Comparison of ENCODE assay signal across 8 cellular contexts in genomic region chr6:111566222-111566717, GRCh38. TPM values are rescaled to one million over a fixed set of nuclear protein-coding genes. Genes with fewer than 3 reads are reported as not detected.
DNase-seq lines count a peak whose midpoint lies in the region; ATAC-seq and TF ChIP-seq lines count a peak whose summit lies in the region.

No MANE protein-coding gene starts in this region.

- no peak for DNase-seq in activated T-cell treated with anti-CD3 and anti-CD28 coated beads, Interleukin-2, amount 50 U/mL, for 24 hours
- DNase-seq in activated T-cell treated with anti-CD3 and anti-CD28 coated beads for 4 hours (no peak), NCI-H345 (lab: John Stamatoyannopoulos, UW) (peak; percentile 62), epithelial cell of prostate (ENCODE audit: low read depth, low spot score) (no peak), tibial artery (no peak), right lobe of liver (no peak), NCI-H2029 treated with DMSO at 0.1 percent for 48 hours (lab: John Stamatoyannopoulos, UW) (no peak)

- no peaks in the 10 kb centered on the region for H3K27me3 Mint-ChIP-seq in activated T-cell treated with anti-CD3 and anti-CD28 coated beads, Interleukin-2, amount 50 U/mL, for 24 hours

- no peak overlapping the region for H3K4me3 Mint-ChIP-seq in activated T-cell treated with anti-CD3 and anti-CD28 coated beads, Interleukin-2, amount 50 U/mL, for 24 hours

- peaks cover 15 to 41% (median 30%) of the 10 kb centered on the region in 3 donors for H3K36me3 ChIP-seq in tibial artery
- peaks cover 0 to 3% (median 0%) of the 10 kb centered on the region in 4 donors for H3K36me3 ChIP-seq in right lobe of liver

- H3K27me3 ChIP-seq in tibial artery (no peaks in the 10 kb centered on the region), right lobe of liver (no peaks in the 10 kb centered on the region)

- peaks cover 55% of the 10 kb centered on the region for H3K4me1 Mint-ChIP-seq in activated T-cell treated with anti-CD3 and anti-CD28 coated beads, Interleukin-2, amount 50 U/mL, for 24 hours (ENCODE audit: low read depth)

- no peak for TF ChIP-seq POLR2A in right lobe of liver (IDR thresholded peaks at IDR 0.05)

- WGBS in right lobe of liver (ENCODE audit: insufficient coverage, low coverage, low lambda C conversion rate, missing lambda C conversion rate): 85% methylated on average over 4 of the region's 8 CpGs

- no peak for TF ChIP-seq CTCF in tibial artery (IDR thresholded peaks at IDR 0.05)
- TF ChIP-seq CTCF in right lobe of liver (IDR thresholded peaks at IDR 0.05): no peak

- H3K36me3 Mint-ChIP-seq in activated T-cell treated with anti-CD3 and anti-CD28 coated beads, Interleukin-2, amount 50 U/mL, for 24 hours (ENCODE audit: low read depth): peaks cover 88% of the 10 kb centered on the region

- ATAC-seq in right lobe of liver: no peak
- no peak for ATAC-seq in GM21367 (IDR thresholded peaks at IDR 0.05; ENCODE audit: unreplicated experiment)

- H3K4me1 ChIP-seq in tibial artery (peaks cover 6 to 68% (median 38%) of the 10 kb centered on the region in 4 donors), right lobe of liver (no peaks in the 10 kb centered on the region)

- no peaks in the 10 kb centered on the region for H3K9me3 ChIP-seq in tibial artery
- H3K9me3 ChIP-seq in right lobe of liver: no peaks in the 10 kb centered on the region

- intact Hi-C loops in tibial artery (cut with DNase I; ENCODE audit: low total_unique reads): no loop called here
- intact Hi-C loops in right lobe of liver (cut with DNase I): no loop called here

- H3K4me3 ChIP-seq in tibial artery: no peak overlapping the region
- H3K4me3 ChIP-seq in right lobe of liver: no peak overlapping the region

- H3K27ac Mint-ChIP-seq in activated T-cell treated with anti-CD3 and anti-CD28 coated beads, Interleukin-2, amount 50 U/mL, for 24 hours: peak overlapping the region; percentile 51

- no peaks in the 10 kb centered on the region for H3K9me3 Mint-ChIP-seq in activated T-cell treated with anti-CD3 and anti-CD28 coated beads, Interleukin-2, amount 50 U/mL, for 24 hours

- peak overlapping the region; percentile 70 for H3K27ac ChIP-seq in epithelial cell of prostate
- peak overlapping the region; percentile 79 to 82 for H3K27ac ChIP-seq in tibial artery
- H3K27ac ChIP-seq in right lobe of liver: no peak overlapping the region

RNA-seq across cellular contexts. Expression of gene TRAF3IP2, which starts 39.4 kb away (rescaled TPM):
- 10 to 100 TPM in 2 of 6 experiments, 1 to 10 TPM in 4; 5.0 to 21.9 (median 8.6) TPM for total RNA-seq in right lobe of liver

Comparison
In these comparisons a context has a peak if more than half of its experiments do, and no peak if none do; other contexts are left out.
1. H3K27ac ChIP-seq: peak in epithelial cell of prostate (single experiment) and tibial artery (2 of 2); none in right lobe of liver (0 of 3).